In the genomic region with DNA sequence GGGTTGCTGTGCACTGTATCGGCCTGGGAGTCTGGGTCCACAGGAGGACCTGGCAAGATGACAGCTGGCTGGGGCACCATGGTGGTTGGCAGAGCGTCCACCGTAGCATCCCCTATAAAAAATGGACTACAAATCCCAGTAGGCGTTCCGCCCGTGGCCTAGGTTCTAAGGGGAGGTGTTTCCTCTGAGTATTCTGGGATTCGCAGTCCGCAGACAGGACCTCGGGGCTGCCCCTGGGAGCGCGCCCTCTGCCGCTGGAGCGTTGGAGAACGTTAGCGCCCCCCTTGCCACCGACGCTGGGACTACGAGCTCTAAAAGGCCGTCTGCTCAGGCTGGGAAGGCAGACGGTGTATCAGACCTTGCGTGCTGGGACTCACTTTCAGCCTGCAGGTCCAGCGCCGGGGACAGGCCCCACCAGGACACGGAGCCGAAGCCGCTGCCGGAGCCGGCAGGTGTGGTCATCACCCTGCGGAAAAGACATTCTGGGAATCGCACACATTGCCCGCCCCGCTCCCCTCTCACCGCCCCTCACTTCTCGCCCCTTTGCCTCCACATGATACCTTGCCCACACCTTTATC, we compare ENCODE assay signal across 1 cellular context.
TF ChIP-seq lines count a peak whose summit lies in the region.

No MANE protein-coding gene starts in this region.

TF ChIP-seq in HepG2, 621 proteins besides CTCF, POLR2A, EP300 and RAD21 (continued from another document and continues in another):
- TF ChIP-seq HMG20B (CRISPR knock-in tag; conservative IDR thresholded peaks at IDR 0.05) (no peak), ZNF556 (CRISPR knock-in tag; IDR thresholded peaks at IDR 0.05; ENCODE audit: borderline replicate concordance) (0 out of 2 replicates have a peak, but pooled peaks have one; percentile 33), TBL1XR1 (IDR thresholded peaks at IDR 0.05; ENCODE audit: borderline replicate concordance, low read length, partially characterized antibody) (peak; percentile 16), RARA (CRISPR knock-in tag; IDR thresholded peaks at IDR 0.05) (no peak), HOXA9 (CRISPR knock-in tag; IDR thresholded peaks at IDR 0.05; ENCODE audit: borderline replicate concordance) (no peak), ISL2 (CRISPR knock-in tag; IDR thresholded peaks at IDR 0.05) (0 out of 2 replicates have a peak, but pooled peaks have one; percentile 10), GABPA (IDR thresholded peaks at IDR 0.05; ENCODE audit: low read depth, low read length) (peak; percentile 30; the same call in 1 of the 2 replicates), GABPA (CRISPR knock-in tag; IDR thresholded peaks at IDR 0.05; ENCODE audit: low read depth) (peak; percentile 83), ZNF136 (CRISPR knock-in tag; IDR thresholded peaks at IDR 0.05; ENCODE audit: low read depth) (no peak), NFE2L2 (IDR thresholded peaks at IDR 0.05; ENCODE audit: low read length) (no peak), ZNF879 (CRISPR knock-in tag; IDR thresholded peaks at IDR 0.05) (no peak), ZBTB21 (CRISPR knock-in tag; IDR thresholded peaks at IDR 0.05) (no peak), AGO1 (IDR thresholded peaks at IDR 0.05; ENCODE audit: low read depth, low read length, poor library complexity, severe bottlenecking) (no peak), LCORL (IDR thresholded peaks at IDR 0.05) (no peak), LCORL (CRISPR knock-in tag; IDR thresholded peaks at IDR 0.05) (no peak), ZNF30 (CRISPR knock-in tag; IDR thresholded peaks at IDR 0.05) (no peak), GABPB1 (CRISPR knock-in tag; IDR thresholded peaks at IDR 0.05) (peak; percentile 83), HOMEZ (CRISPR knock-in tag; IDR thresholded peaks at IDR 0.05; ENCODE audit: low read depth) (no peak), NFIB (CRISPR knock-in tag; IDR thresholded peaks at IDR 0.05; ENCODE audit: borderline replicate concordance) (no peak), ZNF605 (CRISPR knock-in tag; IDR thresholded peaks at IDR 0.05) (no peak), ZNF331 (CRISPR knock-in tag; IDR thresholded peaks at IDR 0.05) (peak; percentile 13; the same call in 1 of the 2 replicates), ZNF207 (IDR thresholded peaks at IDR 0.05; ENCODE audit: borderline replicate concordance) (no peak), MTF2 (CRISPR knock-in tag; IDR thresholded peaks at IDR 0.05; ENCODE audit: borderline replicate concordance) (no peak), KMT2B (CRISPR knock-in tag; IDR thresholded peaks at IDR 0.05) (no peak), HOXD1 (CRISPR knock-in tag; IDR thresholded peaks at IDR 0.05) (0 out of 2 replicates have a peak, but pooled peaks have one; percentile 47), KAT8 (CRISPR knock-in tag; IDR thresholded peaks at IDR 0.05) (0 out of 2 replicates have a peak, but pooled peaks have one; percentile 18), TP53 (CRISPR knock-in tag; conservative IDR thresholded peaks at IDR 0.05) (no peak; the same call in 1 of the 2 replicates), ZFP36L1 (CRISPR knock-in tag; IDR thresholded peaks at IDR 0.05) (no peak), SOX6 (IDR thresholded peaks at IDR 0.05) (no peak), SOX6 (CRISPR knock-in tag; IDR thresholded peaks at IDR 0.05) (no peak), ZC3H4 (CRISPR knock-in tag; IDR thresholded peaks at IDR 0.05; ENCODE audit: borderline replicate concordance) (no peak), MIER3 (CRISPR knock-in tag; IDR thresholded peaks at IDR 0.05; ENCODE audit: borderline replicate concordance) (no peak), ZNF232 (CRISPR knock-in tag; IDR thresholded peaks at IDR 0.05; ENCODE audit: borderline replicate concordance) (no peak), HHEX (CRISPR knock-in tag; IDR thresholded peaks at IDR 0.05) (0 out of 2 replicates have a peak, but pooled peaks have one; percentile 10), ZNF709 (CRISPR knock-in tag; IDR thresholded peaks at IDR 0.05) (no peak), GATAD1 (CRISPR knock-in tag; IDR thresholded peaks at IDR 0.05) (no peak), MAFF (IDR thresholded peaks at IDR 0.05; ENCODE audit: low read depth, low read length) (no peak), ZMYM3 (CRISPR knock-in tag; IDR thresholded peaks at IDR 0.05) (no peak), ZNF329 (CRISPR knock-in tag; IDR thresholded peaks at IDR 0.05; ENCODE audit: low read depth) (no peak)
- TF ChIP-seq, protein P1, sequence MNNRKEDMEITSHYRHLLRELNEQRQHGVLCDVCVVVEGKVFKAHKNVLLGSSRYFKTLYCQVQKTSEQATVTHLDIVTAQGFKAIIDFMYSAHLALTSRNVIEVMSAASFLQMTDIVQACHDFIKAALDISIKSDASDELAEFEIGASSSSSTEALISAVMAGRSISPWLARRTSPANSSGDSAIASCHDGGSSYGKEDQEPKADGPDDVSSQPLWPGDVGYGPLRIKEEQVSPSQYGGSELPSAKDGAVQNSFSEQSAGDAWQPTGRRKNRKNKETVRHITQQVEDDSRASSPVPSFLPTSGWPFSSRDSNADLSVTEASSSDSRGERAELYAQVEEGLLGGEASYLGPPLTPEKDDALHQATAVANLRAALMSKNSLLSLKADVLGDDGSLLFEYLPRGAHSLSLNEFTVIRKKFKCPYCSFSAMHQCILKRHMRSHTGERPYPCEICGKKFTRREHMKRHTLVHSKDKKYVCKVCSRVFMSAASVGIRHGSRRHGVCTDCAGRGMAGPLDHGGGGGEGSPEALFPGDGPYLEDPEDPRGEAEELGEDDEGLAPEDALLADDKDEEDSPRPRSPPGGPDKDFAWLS (CRISPR knock-in tag; IDR thresholded peaks at IDR 0.05; ENCODE audit: borderline replicate concordance): no peak
- TF ChIP-seq, protein P2, sequence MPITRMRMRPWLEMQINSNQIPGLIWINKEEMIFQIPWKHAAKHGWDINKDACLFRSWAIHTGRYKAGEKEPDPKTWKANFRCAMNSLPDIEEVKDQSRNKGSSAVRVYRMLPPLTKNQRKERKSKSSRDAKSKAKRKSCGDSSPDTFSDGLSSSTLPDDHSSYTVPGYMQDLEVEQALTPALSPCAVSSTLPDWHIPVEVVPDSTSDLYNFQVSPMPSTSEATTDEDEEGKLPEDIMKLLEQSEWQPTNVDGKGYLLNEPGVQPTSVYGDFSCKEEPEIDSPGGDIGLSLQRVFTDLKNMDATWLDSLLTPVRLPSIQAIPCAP (CRISPR knock-in tag; IDR thresholded peaks at IDR 0.05; ENCODE audit: low read depth): no peak
- TF ChIP-seq, protein P3, sequence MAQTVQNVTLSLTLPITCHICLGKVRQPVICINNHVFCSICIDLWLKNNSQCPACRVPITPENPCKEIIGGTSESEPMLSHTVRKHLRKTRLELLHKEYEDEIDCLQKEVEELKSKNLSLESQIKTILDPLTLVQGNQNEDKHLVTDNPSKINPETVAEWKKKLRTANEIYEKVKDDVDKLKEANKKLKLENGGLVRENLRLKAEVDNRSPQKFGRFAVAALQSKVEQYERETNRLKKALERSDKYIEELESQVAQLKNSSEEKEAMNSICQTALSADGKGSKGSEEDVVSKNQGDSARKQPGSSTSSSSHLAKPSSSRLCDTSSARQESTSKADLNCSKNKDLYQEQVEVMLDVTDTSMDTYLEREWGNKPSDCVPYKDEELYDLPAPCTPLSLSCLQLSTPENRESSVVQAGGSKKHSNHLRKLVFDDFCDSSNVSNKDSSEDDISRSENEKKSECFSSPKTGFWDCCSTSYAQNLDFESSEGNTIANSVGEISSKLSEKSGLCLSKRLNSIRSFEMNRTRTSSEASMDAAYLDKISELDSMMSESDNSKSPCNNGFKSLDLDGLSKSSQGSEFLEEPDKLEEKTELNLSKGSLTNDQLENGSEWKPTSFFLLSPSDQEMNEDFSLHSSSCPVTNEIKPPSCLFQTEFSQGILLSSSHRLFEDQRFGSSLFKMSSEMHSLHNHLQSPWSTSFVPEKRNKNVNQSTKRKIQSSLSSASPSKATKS (CRISPR knock-in tag; IDR thresholded peaks at IDR 0.05): no peak
- TF ChIP-seq, protein P4, sequence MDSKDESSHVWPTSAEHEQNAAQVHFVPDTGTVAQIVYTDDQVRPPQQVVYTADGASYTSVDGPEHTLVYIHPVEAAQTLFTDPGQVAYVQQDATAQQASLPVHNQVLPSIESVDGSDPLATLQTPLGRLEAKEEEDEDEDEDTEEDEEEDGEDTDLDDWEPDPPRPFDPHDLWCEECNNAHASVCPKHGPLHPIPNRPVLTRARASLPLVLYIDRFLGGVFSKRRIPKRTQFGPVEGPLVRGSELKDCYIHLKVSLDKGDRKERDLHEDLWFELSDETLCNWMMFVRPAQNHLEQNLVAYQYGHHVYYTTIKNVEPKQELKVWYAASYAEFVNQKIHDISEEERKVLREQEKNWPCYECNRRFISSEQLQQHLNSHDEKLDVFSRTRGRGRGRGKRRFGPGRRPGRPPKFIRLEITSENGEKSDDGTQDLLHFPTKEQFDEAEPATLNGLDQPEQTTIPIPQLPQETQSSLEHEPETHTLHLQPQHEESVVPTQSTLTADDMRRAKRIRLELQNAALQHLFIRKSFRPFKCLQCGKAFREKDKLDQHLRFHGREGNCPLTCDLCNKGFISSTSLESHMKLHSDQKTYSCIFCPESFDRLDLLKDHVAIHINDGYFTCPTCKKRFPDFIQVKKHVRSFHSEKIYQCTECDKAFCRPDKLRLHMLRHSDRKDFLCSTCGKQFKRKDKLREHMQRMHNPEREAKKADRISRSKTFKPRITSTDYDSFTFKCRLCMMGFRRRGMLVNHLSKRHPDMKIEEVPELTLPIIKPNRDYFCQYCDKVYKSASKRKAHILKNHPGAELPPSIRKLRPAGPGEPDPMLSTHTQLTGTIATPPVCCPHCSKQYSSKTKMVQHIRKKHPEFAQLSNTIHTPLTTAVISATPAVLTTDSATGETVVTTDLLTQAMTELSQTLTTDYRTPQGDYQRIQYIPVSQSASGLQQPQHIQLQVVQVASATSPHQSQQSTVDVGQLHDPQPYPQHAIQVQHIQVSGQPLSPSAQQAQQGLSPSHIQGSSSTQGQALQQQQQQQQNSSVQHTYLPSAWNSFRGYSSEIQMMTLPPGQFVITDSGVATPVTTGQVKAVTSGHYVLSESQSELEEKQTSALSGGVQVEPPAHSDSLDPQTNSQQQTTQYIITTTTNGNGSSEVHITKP (CRISPR knock-in tag; IDR thresholded peaks at IDR 0.05; ENCODE audit: low read depth): no peak; the same call in 1 of the 2 replicates
- TF ChIP-seq, protein P5, sequence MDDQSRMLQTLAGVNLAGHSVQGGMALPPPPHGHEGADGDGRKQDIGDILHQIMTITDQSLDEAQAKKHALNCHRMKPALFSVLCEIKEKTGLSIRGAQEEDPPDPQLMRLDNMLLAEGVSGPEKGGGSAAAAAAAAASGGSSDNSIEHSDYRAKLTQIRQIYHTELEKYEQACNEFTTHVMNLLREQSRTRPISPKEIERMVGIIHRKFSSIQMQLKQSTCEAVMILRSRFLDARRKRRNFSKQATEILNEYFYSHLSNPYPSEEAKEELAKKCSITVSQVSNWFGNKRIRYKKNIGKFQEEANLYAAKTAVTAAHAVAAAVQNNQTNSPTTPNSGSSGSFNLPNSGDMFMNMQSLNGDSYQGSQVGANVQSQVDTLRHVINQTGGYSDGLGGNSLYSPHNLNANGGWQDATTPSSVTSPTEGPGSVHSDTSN (CRISPR knock-in tag; IDR thresholded peaks at IDR 0.05; ENCODE audit: borderline replicate concordance): no peak
- TF ChIP-seq, protein P6, sequence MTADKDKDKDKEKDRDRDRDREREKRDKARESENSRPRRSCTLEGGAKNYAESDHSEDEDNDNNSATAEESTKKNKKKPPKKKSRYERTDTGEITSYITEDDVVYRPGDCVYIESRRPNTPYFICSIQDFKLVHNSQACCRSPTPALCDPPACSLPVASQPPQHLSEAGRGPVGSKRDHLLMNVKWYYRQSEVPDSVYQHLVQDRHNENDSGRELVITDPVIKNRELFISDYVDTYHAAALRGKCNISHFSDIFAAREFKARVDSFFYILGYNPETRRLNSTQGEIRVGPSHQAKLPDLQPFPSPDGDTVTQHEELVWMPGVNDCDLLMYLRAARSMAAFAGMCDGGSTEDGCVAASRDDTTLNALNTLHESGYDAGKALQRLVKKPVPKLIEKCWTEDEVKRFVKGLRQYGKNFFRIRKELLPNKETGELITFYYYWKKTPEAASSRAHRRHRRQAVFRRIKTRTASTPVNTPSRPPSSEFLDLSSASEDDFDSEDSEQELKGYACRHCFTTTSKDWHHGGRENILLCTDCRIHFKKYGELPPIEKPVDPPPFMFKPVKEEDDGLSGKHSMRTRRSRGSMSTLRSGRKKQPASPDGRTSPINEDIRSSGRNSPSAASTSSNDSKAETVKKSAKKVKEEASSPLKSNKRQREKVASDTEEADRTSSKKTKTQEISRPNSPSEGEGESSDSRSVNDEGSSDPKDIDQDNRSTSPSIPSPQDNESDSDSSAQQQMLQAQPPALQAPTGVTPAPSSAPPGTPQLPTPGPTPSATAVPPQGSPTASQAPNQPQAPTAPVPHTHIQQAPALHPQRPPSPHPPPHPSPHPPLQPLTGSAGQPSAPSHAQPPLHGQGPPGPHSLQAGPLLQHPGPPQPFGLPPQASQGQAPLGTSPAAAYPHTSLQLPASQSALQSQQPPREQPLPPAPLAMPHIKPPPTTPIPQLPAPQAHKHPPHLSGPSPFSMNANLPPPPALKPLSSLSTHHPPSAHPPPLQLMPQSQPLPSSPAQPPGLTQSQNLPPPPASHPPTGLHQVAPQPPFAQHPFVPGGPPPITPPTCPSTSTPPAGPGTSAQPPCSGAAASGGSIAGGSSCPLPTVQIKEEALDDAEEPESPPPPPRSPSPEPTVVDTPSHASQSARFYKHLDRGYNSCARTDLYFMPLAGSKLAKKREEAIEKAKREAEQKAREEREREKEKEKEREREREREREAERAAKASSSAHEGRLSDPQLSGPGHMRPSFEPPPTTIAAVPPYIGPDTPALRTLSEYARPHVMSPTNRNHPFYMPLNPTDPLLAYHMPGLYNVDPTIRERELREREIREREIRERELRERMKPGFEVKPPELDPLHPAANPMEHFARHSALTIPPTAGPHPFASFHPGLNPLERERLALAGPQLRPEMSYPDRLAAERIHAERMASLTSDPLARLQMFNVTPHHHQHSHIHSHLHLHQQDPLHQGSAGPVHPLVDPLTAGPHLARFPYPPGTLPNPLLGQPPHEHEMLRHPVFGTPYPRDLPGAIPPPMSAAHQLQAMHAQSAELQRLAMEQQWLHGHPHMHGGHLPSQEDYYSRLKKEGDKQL (CRISPR knock-in tag; IDR thresholded peaks at IDR 0.05; ENCODE audit: low read depth): no peak
